1 cellular context compared by ENCODE assay signal in the genomic region with DNA sequence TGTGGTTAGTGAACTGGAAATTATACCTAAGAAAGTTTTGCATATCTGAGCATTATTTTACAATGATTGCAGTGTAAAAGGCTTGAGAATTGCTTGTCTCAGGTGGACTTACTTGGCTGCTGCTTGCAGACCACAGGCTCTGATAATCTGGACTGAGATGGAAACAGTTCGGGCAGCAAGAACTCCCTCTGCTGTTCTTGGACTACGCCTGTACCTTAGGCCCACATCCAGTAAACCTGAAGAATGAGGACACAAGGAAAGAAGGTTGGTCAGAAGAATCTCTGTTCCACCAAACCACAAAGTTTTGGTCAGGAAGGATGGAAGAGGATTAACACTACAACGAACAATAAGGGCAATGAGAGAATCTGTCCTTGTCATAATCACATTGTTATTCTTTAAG.
TF ChIP-seq lines count a peak whose summit lies in the region.

No MANE protein-coding gene starts in this region.

TF ChIP-seq in SK-N-SH treated with all-trans-retinoic acid at 6 μM for 48 hours, 23 proteins besides CTCF, POLR2A, EP300 and RAD21 (continued from another document):
- TF ChIP-seq, protein P1, sequence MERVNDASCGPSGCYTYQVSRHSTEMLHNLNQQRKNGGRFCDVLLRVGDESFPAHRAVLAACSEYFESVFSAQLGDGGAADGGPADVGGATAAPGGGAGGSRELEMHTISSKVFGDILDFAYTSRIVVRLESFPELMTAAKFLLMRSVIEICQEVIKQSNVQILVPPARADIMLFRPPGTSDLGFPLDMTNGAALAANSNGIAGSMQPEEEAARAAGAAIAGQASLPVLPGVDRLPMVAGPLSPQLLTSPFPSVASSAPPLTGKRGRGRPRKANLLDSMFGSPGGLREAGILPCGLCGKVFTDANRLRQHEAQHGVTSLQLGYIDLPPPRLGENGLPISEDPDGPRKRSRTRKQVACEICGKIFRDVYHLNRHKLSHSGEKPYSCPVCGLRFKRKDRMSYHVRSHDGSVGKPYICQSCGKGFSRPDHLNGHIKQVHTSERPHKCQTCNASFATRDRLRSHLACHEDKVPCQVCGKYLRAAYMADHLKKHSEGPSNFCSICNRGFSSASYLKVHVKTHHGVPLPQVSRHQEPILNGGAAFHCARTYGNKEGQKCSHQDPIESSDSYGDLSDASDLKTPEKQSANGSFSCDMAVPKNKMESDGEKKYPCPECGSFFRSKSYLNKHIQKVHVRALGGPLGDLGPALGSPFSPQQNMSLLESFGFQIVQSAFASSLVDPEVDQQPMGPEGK (CRISPR knock-in tag; IDR thresholded peaks at IDR 0.05; ENCODE audit: borderline replicate concordance) = no peak
- TF ChIP-seq TCF4 (CRISPR knock-in tag; IDR thresholded peaks at IDR 0.05; ENCODE audit: borderline replicate concordance) = no peak
